1 cellular context compared by ENCODE assay signal in genomic region chr1:109586055-109586454, GRCh38.
TF ChIP-seq lines count a peak whose summit lies in the region.

No MANE protein-coding gene starts in this region.

TF ChIP-seq in HepG2, 621 proteins besides CTCF, POLR2A, EP300 and RAD21 (continued from another document and continues in another):
- TF ChIP-seq GMEB1 (CRISPR knock-in tag; IDR thresholded peaks at IDR 0.05; ENCODE audit: borderline replicate concordance) (no peak), ZBTB49 (CRISPR knock-in tag; IDR thresholded peaks at IDR 0.05; ENCODE audit: borderline replicate concordance) (no peak), HMGA1 (CRISPR knock-in tag; conservative IDR thresholded peaks at IDR 0.05) (no peak), MTF1 (CRISPR knock-in tag; IDR thresholded peaks at IDR 0.05) (no peak), ZNF136 (CRISPR knock-in tag; IDR thresholded peaks at IDR 0.05; ENCODE audit: low read depth) (no peak), EED (CRISPR knock-in tag; IDR thresholded peaks at IDR 0.05) (no peak), ZNF44 (CRISPR knock-in tag; IDR thresholded peaks at IDR 0.05) (no peak), MAF1 (CRISPR knock-in tag; IDR thresholded peaks at IDR 0.05; ENCODE audit: borderline replicate concordance) (no peak), SOX6 (IDR thresholded peaks at IDR 0.05) (no peak), SOX6 (CRISPR knock-in tag; IDR thresholded peaks at IDR 0.05) (peak; percentile 86), SAFB2 (CRISPR knock-in tag; IDR thresholded peaks at IDR 0.05; ENCODE audit: borderline replicate concordance, low read depth) (no peak), ZNF720 (CRISPR knock-in tag; IDR thresholded peaks at IDR 0.05) (no peak), SMAD1 (CRISPR knock-in tag; IDR thresholded peaks at IDR 0.05; ENCODE audit: borderline replicate concordance, low read depth) (no peak), ZNF687 (CRISPR knock-in tag; IDR thresholded peaks at IDR 0.05) (no peak), IKZF5 (CRISPR knock-in tag; IDR thresholded peaks at IDR 0.05) (no peak), ZNF280D (CRISPR knock-in tag; IDR thresholded peaks at IDR 0.05) (no peak), NFAT5 (CRISPR knock-in tag; IDR thresholded peaks at IDR 0.05) (no peak), SOX13 (IDR thresholded peaks at IDR 0.05) (no peak), SOX13 (CRISPR knock-in tag; conservative IDR thresholded peaks at IDR 0.05 in 1 of 2, IDR thresholded peaks at IDR 0.05 in 1 of 2) (peak in 1 of 2 experiments; percentile 71; a peak in 2 of 4 replicates), MLLT10 (CRISPR knock-in tag; IDR thresholded peaks at IDR 0.05) (no peak), ZFP36L2 (CRISPR knock-in tag; IDR thresholded peaks at IDR 0.05) (no peak), ZNF33B (CRISPR knock-in tag; IDR thresholded peaks at IDR 0.05) (no peak), ZFP90 (CRISPR knock-in tag; IDR thresholded peaks at IDR 0.05; ENCODE audit: borderline replicate concordance) (no peak), RCOR2 (CRISPR knock-in tag; IDR thresholded peaks at IDR 0.05) (peak; percentile 47; the same call in 1 of the 2 replicates), CHD2 (IDR thresholded peaks at IDR 0.05; ENCODE audit: low read depth, low read length) (no peak), CEBPG (CRISPR knock-in tag; IDR thresholded peaks at IDR 0.05) (peak; percentile 64), KLF15 (CRISPR knock-in tag; IDR thresholded peaks at IDR 0.05; ENCODE audit: borderline replicate concordance) (no peak), ZNF772 (CRISPR knock-in tag; IDR thresholded peaks at IDR 0.05) (no peak), MED8 (CRISPR knock-in tag; IDR thresholded peaks at IDR 0.05; ENCODE audit: insufficient replicate concordance) (no peak), ZIK1 (CRISPR knock-in tag; IDR thresholded peaks at IDR 0.05; ENCODE audit: borderline replicate concordance, low read depth) (no peak), TAF15 (IDR thresholded peaks at IDR 0.05; ENCODE audit: low read depth, low read length, poor library complexity, severe bottlenecking) (no peak), HOXA9 (CRISPR knock-in tag; IDR thresholded peaks at IDR 0.05; ENCODE audit: borderline replicate concordance) (no peak), ZNF33A (CRISPR knock-in tag; IDR thresholded peaks at IDR 0.05; ENCODE audit: borderline replicate concordance) (no peak), STAT5B (CRISPR knock-in tag; IDR thresholded peaks at IDR 0.05) (no peak), TCF7L2 (IDR thresholded peaks at IDR 0.05; ENCODE audit: low read depth, low read length) (no peak), STAT6 (CRISPR knock-in tag; IDR thresholded peaks at IDR 0.05; ENCODE audit: borderline replicate concordance) (no peak), SRF (IDR thresholded peaks at IDR 0.05; ENCODE audit: low read depth, low read length) (no peak), ZNF354B (CRISPR knock-in tag; IDR thresholded peaks at IDR 0.05) (no peak), MATR3 (CRISPR knock-in tag; IDR thresholded peaks at IDR 0.05) (no peak)
